In the genomic region with DNA sequence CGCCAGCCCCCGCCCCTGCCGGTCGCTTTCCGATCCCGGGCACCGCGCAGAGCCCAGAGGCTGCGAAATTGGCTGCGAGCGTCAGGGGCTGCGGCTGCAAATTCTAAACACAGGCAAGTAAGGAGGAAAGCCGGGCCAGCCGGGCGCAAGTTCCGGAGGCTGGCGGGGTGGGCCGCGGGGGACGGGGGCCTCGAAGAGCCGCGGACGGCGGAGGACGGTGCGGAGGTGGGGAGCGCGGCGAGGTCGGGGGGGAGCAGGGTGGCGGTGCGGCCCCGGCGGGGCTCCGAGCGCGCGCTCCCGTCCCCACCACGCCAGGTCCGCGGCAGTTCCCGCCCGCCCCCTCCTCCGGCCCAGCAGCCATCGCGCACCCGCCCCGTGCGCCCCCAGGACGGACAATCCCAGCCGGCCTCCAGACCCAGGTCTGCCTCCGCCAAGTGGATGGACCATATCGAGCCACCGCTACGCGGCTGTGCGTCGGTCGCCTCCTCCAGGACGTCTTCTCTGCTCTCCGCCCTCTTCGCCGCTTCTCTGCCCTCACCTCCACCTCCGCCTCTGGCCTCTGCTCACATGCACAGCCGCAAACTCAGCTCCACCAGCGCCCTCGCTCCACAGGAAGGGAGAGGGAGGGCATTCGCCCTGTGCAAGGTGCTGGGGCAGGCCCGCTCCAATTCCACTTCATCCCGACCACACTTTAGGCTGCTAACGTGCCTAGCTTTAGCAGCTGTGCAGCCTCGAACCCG, we compare ENCODE assay signal across 8 cellular contexts. TPM values are rescaled to one million over a fixed set of nuclear protein-coding genes. Genes with fewer than 3 reads are reported as not detected.
DNase-seq lines count a peak whose midpoint lies in the region; ATAC-seq and TF ChIP-seq lines count a peak whose summit lies in the region.

No MANE protein-coding gene starts in this region.

- CTCF ChIA-PET in HCT116 (lab: Charles Lee): no interaction called here
- CTCF ChIA-PET in activated CD4-positive, alpha-beta memory T cell treated with anti-CD3 and anti-CD28 coated beads, Interleukin-2, amount 10 ng/mL, durations not matched to agents 7 days and 5 days (lab: Charles Lee): interaction anchor here (0.8 kb wide), 1 partner anchor 10 kb away, joined by 4 read pairs; no protein-coding TSS in a partner anchor

- H3K4me1 ChIP-seq in HCT116 (ENCODE audit: control insufficient read depth in 1 of 2, insufficient read depth in 2 of 2, low read length in 2 of 2) (peaks cover 6 to 42% of the 10 kb centered on the region in 2 experiments; a peak in 3 of 4 replicates), foreskin keratinocyte (no peaks in the 10 kb centered on the region)

- H3K4me3 ChIP-seq in HCT116 (replicated peaks in 1 of 2; ENCODE audit: low read depth in 1 of 2, low read length in 2 of 2) (peak overlapping the region; percentile 44 to 59), skeletal muscle cell (ENCODE audit: low read depth, low read length) (peak overlapping the region; percentile 40)

- POLR2A ChIA-PET in HCT116 (lab: Charles Lee): no interaction called here
- POLR2A ChIA-PET in activated CD4-positive, alpha-beta memory T cell treated with anti-CD3 and anti-CD28 coated beads, Interleukin-2, amount 10 ng/mL, durations not matched to agents 7 days and 5 days (lab: Charles Lee): no interaction called here

- no peaks in the 10 kb centered on the region for H3K9me2 ChIP-seq in HCT116 (ENCODE audit: insufficient read depth)

- no peak for TF ChIP-seq POLR2A in HCT116 (IDR thresholded peaks at IDR 0.05; ENCODE audit: borderline replicate concordance, extremely low read depth, insufficient read depth, insufficient read length)

- H3K27ac Mint-ChIP-seq in activated CD4-positive, alpha-beta memory T cell treated with anti-CD3 and anti-CD28 coated beads, Interleukin-2, amount 10 ng/mL, durations not matched to agents 7 days and 5 days: no peak overlapping the region

- no TSS peak for BruUV-seq in HCT116 (replicated peaks; lab: Mats Ljungman, UMichigan)

- no peaks in the 10 kb centered on the region for H3K9me3 Mint-ChIP-seq in activated CD4-positive, alpha-beta memory T cell treated with anti-CD3 and anti-CD28 coated beads, Interleukin-2, amount 10 ng/mL, durations not matched to agents 7 days and 5 days

- H3K27me3 Mint-ChIP-seq in activated CD4-positive, alpha-beta memory T cell treated with anti-CD3 and anti-CD28 coated beads, Interleukin-2, amount 10 ng/mL, durations not matched to agents 7 days and 5 days: peaks cover 68% of the 10 kb centered on the region

- no peak for TF ChIP-seq CTCF in HCT116 (IDR thresholded peaks at IDR 0.05 in 2 of 3, conservative IDR thresholded peaks at IDR 0.05 in 1 of 3; ENCODE audit: borderline replicate concordance in 1 of 3, insufficient read depth in 1 of 3, low read depth in 2 of 3, low read length in 2 of 3)
- peak; percentile 6 for TF ChIP-seq CTCF in foreskin keratinocyte (conservative IDR thresholded peaks at IDR 0.05)

- peak overlapping the region; percentile 58 for H3K9ac ChIP-seq in HCT116 (ENCODE audit: low read length)

- no peaks in the 10 kb centered on the region; a peak in 1 of 4 replicates for H3K36me3 ChIP-seq in HCT116 (ENCODE audit: control insufficient read depth in 1 of 2, insufficient read depth in 2 of 2, low read length in 2 of 2)

- no peaks in the 10 kb centered on the region for H3K9me3 ChIP-seq in HCT116 (ENCODE audit: control insufficient read depth in 1 of 2, insufficient read depth in 1 of 2, low read depth in 1 of 2, low read length in 2 of 2)

- peak; percentile 71 for ATAC-seq in HCT116
- ATAC-seq in foreskin keratinocyte: peak; percentile 21
- ATAC-seq in HG03521 (IDR thresholded peaks at IDR 0.05; ENCODE audit: unreplicated experiment): no peak

- H3K36me3 Mint-ChIP-seq in activated CD4-positive, alpha-beta memory T cell treated with anti-CD3 and anti-CD28 coated beads, Interleukin-2, amount 10 ng/mL, durations not matched to agents 7 days and 5 days (ENCODE audit: low read depth): no peaks in the 10 kb centered on the region

- H3K4me2 ChIP-seq in HCT116 (ENCODE audit: low read length): peak overlapping the region; percentile 85

- H3K27me3 ChIP-seq in HCT116 (ENCODE audit: insufficient read depth, low read length) (no peaks in the 10 kb centered on the region), foreskin keratinocyte (peaks cover 57% of the 10 kb centered on the region)

- intact Hi-C loops in HCT116 (cut with micrococcal nuclease): no loop called here

- DNase-seq in HCT116 (ENCODE audit: low read depth, low spot score) (no peak), foreskin keratinocyte (peak in 1 of 2 donors; percentile 45), skeletal muscle cell (ENCODE audit: low read depth) (no peak), NCI-H2029 treated with DMSO at 0.1 percent for 48 hours (lab: John Stamatoyannopoulos, UW) (no peak), NCI-H1930 (lab: John Stamatoyannopoulos, UW) (no peak), NCI-H345 treated with DMSO at 0.1 percent for 48 hours (lab: John Stamatoyannopoulos, UW; ENCODE audit: unreplicated experiment) (no peak)
- DNase-seq in activated CD4-positive, alpha-beta memory T cell treated with anti-CD3 and anti-CD28 coated beads, Interleukin-2, amount 10 ng/mL, durations not matched to agents 7 days and 5 days: peak; percentile 47

- H3K27ac ChIP-seq in HCT116 (ENCODE audit: low read depth, low read length): peak overlapping the region; percentile 48; the same call in 1 of the 2 replicates
- H3K27ac ChIP-seq in foreskin keratinocyte: no peak overlapping the region

- H3K4me1 Mint-ChIP-seq in activated CD4-positive, alpha-beta memory T cell treated with anti-CD3 and anti-CD28 coated beads, Interleukin-2, amount 10 ng/mL, durations not matched to agents 7 days and 5 days: peaks cover 32% of the 10 kb centered on the region

- H2AFZ ChIP-seq in HCT116 (ENCODE audit: low read depth, low read length, poor library complexity, severe bottlenecking): no peak overlapping the region

- H3K4me3 Mint-ChIP-seq in activated CD4-positive, alpha-beta memory T cell treated with anti-CD3 and anti-CD28 coated beads, Interleukin-2, amount 10 ng/mL, durations not matched to agents 7 days and 5 days: peak overlapping the region; percentile 49

- RAD21 ChIA-PET in HCT116 (lab: Charles Lee; ENCODE audit: low non-redundant PET in 1 of 2, low total read pairs in 2 of 2, uncharacterized antibody in 2 of 2, unreplicated experiment in 2 of 2): no interaction called here

- H4K20me1 ChIP-seq in HCT116 (ENCODE audit: insufficient read depth): no peaks in the 10 kb centered on the region

- H3K79me2 ChIP-seq in HCT116 (ENCODE audit: insufficient read depth, low read length): peaks cover 93% of the 10 kb centered on the region

- no peak for TF ChIP-seq RAD21 in HCT116 (IDR thresholded peaks at IDR 0.05; ENCODE audit: low read depth)

TF ChIP-seq in HCT116, 20 proteins besides CTCF, POLR2A, EP300 and RAD21:
- TF ChIP-seq YY1 (IDR thresholded peaks at IDR 0.05; ENCODE audit: extremely low read depth, insufficient replicate concordance, low read depth, low read length): no peak
- TF ChIP-seq, protein P1, sequence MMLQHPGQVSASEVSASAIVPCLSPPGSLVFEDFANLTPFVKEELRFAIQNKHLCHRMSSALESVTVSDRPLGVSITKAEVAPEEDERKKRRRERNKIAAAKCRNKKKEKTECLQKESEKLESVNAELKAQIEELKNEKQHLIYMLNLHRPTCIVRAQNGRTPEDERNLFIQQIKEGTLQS (IDR thresholded peaks at IDR 0.05): no peak
- TF ChIP-seq, protein P2, sequence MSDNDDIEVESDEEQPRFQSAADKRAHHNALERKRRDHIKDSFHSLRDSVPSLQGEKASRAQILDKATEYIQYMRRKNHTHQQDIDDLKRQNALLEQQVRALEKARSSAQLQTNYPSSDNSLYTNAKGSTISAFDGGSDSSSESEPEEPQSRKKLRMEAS (IDR thresholded peaks at IDR 0.05): peak; percentile 42; the same call in 1 of the 2 replicates

RNA-seq across cellular contexts. Expression of a gene that starts 7.2 kb away (rescaled TPM):
- total RNA-seq in HCT116 (2021; ENCODE audit: unreplicated experiment): 45.4 TPM
- polyA plus RNA-seq in HCT116 (2012): 30.1 TPM in 2 replicates
- total RNA-seq in activated CD4-positive, alpha-beta memory T cell treated with anti-CD3 and anti-CD28 coated beads, Interleukin-2, amount 10 ng/mL, durations not matched to agents 7 days and 5 days: under 1 TPM; 0.28 to 0.38 TPM
- total RNA-seq in foreskin keratinocyte: 0.88 and 0.95 TPM in 2 replicates
- polyA plus RNA-seq in foreskin keratinocyte: 0.44 and 0.46 TPM in 2 replicates

Comparison
In these comparisons a context has a peak if more than half of its experiments do, and no peak if none do; other contexts are left out.
1. RNA of a gene that starts 7.2 kb away (total RNA-seq): 45.4 TPM in HCT116 (single experiment); 0.88 to 0.95 TPM in foreskin keratinocyte and 0.28 to 0.38 TPM in activated CD4-positive, alpha-beta memory T cell treated with anti-CD3 and anti-CD28 coated beads, Interleukin-2, amount 10 ng/mL, durations not matched to agents 7 days and 5 days; every median in the first group is over 10 times any median in the second.